Comparison of ENCODE assay signal across 9 cellular contexts in the genomic region with DNA sequence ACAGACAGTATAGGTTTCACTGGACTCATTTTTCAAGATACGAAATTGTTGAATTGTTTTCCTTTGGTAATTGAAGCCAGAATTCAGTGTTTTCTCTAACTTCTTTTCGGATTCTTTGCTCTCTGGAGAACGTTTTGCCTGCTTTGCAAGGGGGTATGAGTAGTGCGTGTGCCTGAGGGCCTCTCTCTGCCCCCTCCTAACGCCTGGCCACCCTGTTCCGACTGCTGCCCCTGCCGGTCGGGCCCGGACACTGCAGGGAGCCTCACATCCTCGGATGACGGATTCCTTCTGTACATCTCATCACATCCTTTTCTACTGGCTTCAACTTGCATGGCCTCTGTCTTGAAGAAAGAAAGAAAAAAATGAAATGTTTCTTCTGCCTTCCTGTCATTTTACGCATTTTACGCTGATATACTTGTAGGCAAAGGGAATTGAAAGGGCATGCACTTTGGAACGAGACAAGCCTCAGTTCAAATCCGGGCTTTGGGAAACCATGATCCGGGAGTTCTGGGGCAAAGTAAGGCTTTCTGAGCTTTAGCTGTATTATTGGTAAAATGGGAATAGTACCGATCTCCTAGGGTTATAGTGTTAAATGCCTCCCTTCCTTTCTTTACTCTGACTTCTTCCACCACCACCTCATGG.
DNase-seq lines count a peak whose midpoint lies in the region; ATAC-seq, FAIRE-seq and TF ChIP-seq lines count a peak whose summit lies in the region.
"Had no signal": no experiment of that assay in that cellular context is flagged by ENCODE, and none has a peak within 500 bp of the region (broad histone marks: within the 10 kb centered on the region; RNA-seq: fewer than 3 reads in every experiment).

No MANE protein-coding gene starts in this region.

- ATAC-seq in SK-N-SH treated with all-trans-retinoic acid at 6 μM for 48 hours: peak; percentile 53
- no peak for ATAC-seq in GM21529 (IDR thresholded peaks at IDR 0.05; ENCODE audit: unreplicated experiment)

- peaks cover 6% of the 10 kb centered on the region for H3K36me3 Mint-ChIP-seq in glutamatergic neuron (ENCODE audit: unreplicated experiment)

- H3K4me3 ChIP-seq in small intestine (ENCODE audit: low read depth in 1 of 2, low read length in 2 of 2): no peak overlapping the region

- no peaks in the 10 kb centered on the region for H3K36me3 ChIP-seq in small intestine (ENCODE audit: control insufficient read depth in 2 of 2, insufficient read depth in 2 of 2, low read length in 2 of 2)

- TF ChIP-seq CTCF in GM13977 (IDR thresholded peaks at IDR 0.05; ENCODE audit: extremely low read depth, insufficient read depth, missing control alignments): peak; percentile 9
- TF ChIP-seq CTCF in glutamatergic neuron (IDR thresholded peaks at IDR 0.05; ENCODE audit: partially characterized antibody, unreplicated experiment): peak; percentile 87

- no peak overlapping the region for H3K4me3 Mint-ChIP-seq in glutamatergic neuron (ENCODE audit: unreplicated experiment)

- in situ Hi-C loops in GM13977 (cut with MboI; ENCODE audit: low pct_unique_long_range_greater_than_20kb, low sequenced_read_pairs, unreplicated experiment): no loop called here

- H3K9me3 Mint-ChIP-seq in glutamatergic neuron (ENCODE audit: unreplicated experiment): peaks cover 10% of the 10 kb centered on the region

- no peaks in the 10 kb centered on the region for H3K9me3 ChIP-seq in small intestine (ENCODE audit: control insufficient read depth, low read depth)

- no peak overlapping the region for H3K27ac ChIP-seq in small intestine (ENCODE audit: low read depth in 1 of 2, low read length in 1 of 2)

- no peaks in the 10 kb centered on the region for H3K4me1 ChIP-seq in small intestine (ENCODE audit: control insufficient read depth in 2 of 2, insufficient read depth in 1 of 2, low read depth in 1 of 2, low read length in 1 of 2)

- H3K27me3 Mint-ChIP-seq in glutamatergic neuron (ENCODE audit: unreplicated experiment): peaks cover 10% of the 10 kb centered on the region

- no peak overlapping the region for H3K27ac Mint-ChIP-seq in glutamatergic neuron (ENCODE audit: unreplicated experiment)

- H3K27me3 ChIP-seq in small intestine (ENCODE audit: control insufficient read depth in 2 of 2, insufficient read depth in 2 of 2, low read length in 2 of 2): no peaks in the 10 kb centered on the region

- DNase-seq in GM13977 (ENCODE audit: low spot score) (no peak), glutamatergic neuron (peak; percentile 81), small intestine (peak; percentile 3), KG1 (lab: John Stamatoyannopoulos, UW) (no peak), cortex of kidney (lab: John Stamatoyannopoulos, UW) (no peak), cerebellar nuclear complex (lab: John Stamatoyannopoulos, UW) (no peak)
- DNase-seq: NCI-H526 treated with DMSO at 0.1 percent for 48 hours had no signal

- FAIRE-seq in small intestine (lab: Jason Lieb, UNC): no peak

- peaks cover 24% of the 10 kb centered on the region for H3K4me1 Mint-ChIP-seq in glutamatergic neuron (ENCODE audit: low read depth, unreplicated experiment)

- 65 to 74% (median 69%) methylated on average over 17 of the region's 17 CpGs for WGBS in small intestine, 3 donors

TF ChIP-seq in SK-N-SH treated with all-trans-retinoic acid at 6 μM for 48 hours, 23 proteins besides CTCF, POLR2A, EP300 and RAD21:
- TF ChIP-seq TCF4 (CRISPR knock-in tag; IDR thresholded peaks at IDR 0.05; ENCODE audit: borderline replicate concordance) (no peak), TOX (CRISPR knock-in tag; IDR thresholded peaks at IDR 0.05; ENCODE audit: borderline replicate concordance) (no peak), ZFP30 (CRISPR knock-in tag; IDR thresholded peaks at IDR 0.05) (no peak), SNAI2 (CRISPR knock-in tag; IDR thresholded peaks at IDR 0.05) (no peak), BACH2 (CRISPR knock-in tag; IDR thresholded peaks at IDR 0.05; ENCODE audit: borderline replicate concordance) (no peak), ARNTL (CRISPR knock-in tag; IDR thresholded peaks at IDR 0.05; ENCODE audit: borderline replicate concordance, low read depth) (no peak), OSR1 (CRISPR knock-in tag; IDR thresholded peaks at IDR 0.05) (no peak)

Comparison
In these comparisons a context has a peak if more than half of its experiments do, and no peak if none do; other contexts are left out.
1. DNase-seq: peak in glutamatergic neuron (single experiment) and small intestine (single experiment); none in GM13977 (single experiment), KG1 (single experiment), cortex of kidney (single experiment) and cerebellar nuclear complex (0 of 2).